Comparison of ENCODE assay signal across 1 cellular context in the genomic region with DNA sequence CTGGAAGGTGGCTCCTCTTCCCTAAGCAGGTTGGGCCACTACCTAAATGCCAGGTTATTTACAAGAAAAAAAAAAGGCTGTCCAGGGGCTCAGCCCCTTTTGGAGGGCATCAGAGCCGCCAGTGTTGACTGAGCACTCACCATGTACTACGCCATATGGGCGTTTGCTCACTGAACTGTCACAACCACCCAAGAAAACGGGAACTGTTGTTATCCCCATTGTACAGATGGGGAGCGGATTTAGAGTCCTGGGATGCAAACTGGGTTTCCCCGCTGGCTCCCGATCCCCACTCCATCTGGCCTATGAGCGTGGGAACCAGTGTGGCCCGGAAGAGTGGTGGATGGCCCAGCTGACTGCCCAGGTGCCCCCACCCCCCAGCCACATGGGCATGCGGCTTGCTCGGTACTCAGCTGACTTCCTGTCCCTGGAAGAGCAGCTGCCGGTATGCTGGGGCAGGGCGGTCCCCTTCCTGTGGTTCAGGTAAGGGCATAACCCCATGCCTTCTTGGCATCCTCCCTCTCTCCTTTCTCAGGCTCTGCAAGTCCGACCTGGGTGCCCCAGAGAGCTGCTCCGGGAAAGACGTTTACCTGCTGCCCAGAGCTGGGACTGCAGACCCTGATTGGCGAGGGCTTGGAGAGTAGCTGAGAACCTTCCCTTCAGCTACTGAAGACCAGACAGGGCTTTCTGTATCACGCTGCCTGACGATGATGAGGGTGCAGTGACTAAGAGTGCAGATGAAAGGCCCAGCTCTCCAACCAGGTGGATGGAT.
TF ChIP-seq lines count a peak whose summit lies in the region.

No MANE protein-coding gene starts in this region.

TF ChIP-seq in IMR-90, 13 proteins besides CTCF, POLR2A, EP300 and RAD21 (continued from another document):
- TF ChIP-seq, protein P1, sequence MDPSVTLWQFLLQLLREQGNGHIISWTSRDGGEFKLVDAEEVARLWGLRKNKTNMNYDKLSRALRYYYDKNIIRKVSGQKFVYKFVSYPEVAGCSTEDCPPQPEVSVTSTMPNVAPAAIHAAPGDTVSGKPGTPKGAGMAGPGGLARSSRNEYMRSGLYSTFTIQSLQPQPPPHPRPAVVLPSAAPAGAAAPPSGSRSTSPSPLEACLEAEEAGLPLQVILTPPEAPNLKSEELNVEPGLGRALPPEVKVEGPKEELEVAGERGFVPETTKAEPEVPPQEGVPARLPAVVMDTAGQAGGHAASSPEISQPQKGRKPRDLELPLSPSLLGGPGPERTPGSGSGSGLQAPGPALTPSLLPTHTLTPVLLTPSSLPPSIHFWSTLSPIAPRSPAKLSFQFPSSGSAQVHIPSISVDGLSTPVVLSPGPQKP (IDR thresholded peaks at IDR 0.05; ENCODE audit: borderline replicate concordance, low read depth, low read length): no peak
- TF ChIP-seq CEBPB (IDR thresholded peaks at IDR 0.05; ENCODE audit: low read depth, low read length): no peak
